In the genomic region with DNA sequence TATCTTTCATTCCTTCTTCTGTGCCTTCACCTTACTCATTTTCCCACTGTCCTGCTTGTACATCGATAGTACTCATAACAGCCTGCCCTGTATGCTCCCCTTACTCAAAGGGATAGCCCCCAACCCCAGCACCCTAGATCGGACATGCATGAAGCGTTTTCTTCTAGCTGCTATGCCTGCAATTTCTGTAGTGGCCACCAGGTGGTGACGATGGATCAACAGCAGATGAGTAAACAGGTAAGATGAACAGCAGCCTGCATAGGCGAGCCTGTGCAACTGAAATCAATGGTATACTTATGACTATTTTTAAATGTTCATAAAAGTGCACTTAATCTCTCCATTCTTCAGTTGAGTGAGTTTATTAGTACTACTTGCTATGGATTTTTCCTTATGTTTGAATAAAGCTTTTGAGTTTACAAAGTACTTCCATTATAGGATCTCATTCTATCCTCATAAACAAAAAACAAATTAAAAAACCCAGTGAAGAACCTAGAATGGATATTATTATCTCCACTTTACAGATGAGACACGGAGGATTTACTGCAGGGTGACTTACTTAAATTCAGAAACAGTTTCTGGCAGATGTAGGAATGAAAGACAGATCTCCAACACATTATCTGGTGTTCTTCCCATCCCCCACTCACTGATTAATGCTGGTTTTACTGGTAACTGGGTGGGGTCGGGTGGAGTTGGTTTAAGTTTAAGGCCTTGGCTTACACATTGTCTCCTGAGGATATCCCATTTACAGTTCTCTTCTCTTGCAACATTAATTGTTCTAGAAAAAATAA, we compare ENCODE assay signal across 8 cellular contexts.
DNase-seq lines count a peak whose midpoint lies in the region; ATAC-seq lines count a peak whose summit lies in the region.

No MANE protein-coding gene starts in this region.

- peak; percentile 4 for DNase-seq in NCI-H2107 treated with DMSO at 0.1 percent for 48 hours (lab: John Stamatoyannopoulos, UW; ENCODE audit: unreplicated experiment)
- no peak for DNase-seq in NCI-H2107 (lab: John Stamatoyannopoulos, UW)
- DNase-seq in LHCN-M2 (ENCODE audit: low read depth), result peak; percentile 52
- DNase-seq in activated CD8-positive, alpha-beta memory T cell treated with anti-CD3 and anti-CD28 coated beads, Interleukin-2, amount 50 U/mL, for 48 hours, result peak; percentile 69
- DNase-seq in iPS DF 4.7 (ENCODE audit: extremely low read depth, low spot score), result peak; percentile 49
- DNase-seq in stimulated activated CD8-positive, alpha-beta memory T cell treated with anti-CD3 and anti-CD28 coated beads, Interleukin-12 subunit alpha, Interleukin-12 subunit beta, amount 100 ng/mL, for 24 hours (ENCODE audit: extremely low read depth), result peak; percentile 3
- no peak for DNase-seq in GM19240 (ENCODE audit: insufficient read length, low spot score)

- ATAC-seq in GM19397 (IDR thresholded peaks at IDR 0.05; ENCODE audit: unreplicated experiment), result no peak

Comparison
In these comparisons a context has a peak if more than half of its experiments do, and no peak if none do; other contexts are left out.
1. DNase-seq: peak in NCI-H2107 treated with DMSO at 0.1 percent for 48 hours (single experiment), LHCN-M2 (single experiment), activated CD8-positive, alpha-beta memory T cell treated with anti-CD3 and anti-CD28 coated beads, Interleukin-2, amount 50 U/mL, for 48 hours (single experiment), iPS DF 4.7 (single experiment) and stimulated activated CD8-positive, alpha-beta memory T cell treated with anti-CD3 and anti-CD28 coated beads, Interleukin-12 subunit alpha, Interleukin-12 subunit beta, amount 100 ng/mL, for 24 hours (single experiment); none in NCI-H2107 (single experiment) and GM19240 (single experiment).